Comparison of ENCODE assay signal across 12 cellular contexts in genomic region chr2:69291004-69291650, GRCh38.
DNase-seq lines count a peak whose midpoint lies in the region; ATAC-seq and TF ChIP-seq lines count a peak whose summit lies in the region.
"Had no signal": no experiment of that assay in that cellular context is flagged by ENCODE, and none has a peak within 500 bp of the region (broad histone marks: within the 10 kb centered on the region; RNA-seq: fewer than 3 reads in every experiment).

No MANE protein-coding gene starts in this region.

- H3K27me3 Mint-ChIP-seq in type B pancreatic cell: peaks cover 4% of the 10 kb centered on the region
- H3K27me3 Mint-ChIP-seq: activated naive CD8-positive, alpha-beta T cell treated with anti-CD3 and anti-CD28 coated beads for 36 hours had no signal

- peaks cover 5% of the 10 kb centered on the region for H3K4me1 Mint-ChIP-seq in type B pancreatic cell (ENCODE audit: unreplicated experiment)
- H3K4me1 Mint-ChIP-seq: activated naive CD8-positive, alpha-beta T cell treated with anti-CD3 and anti-CD28 coated beads for 36 hours; immature natural killer cell had no signal

- no peaks in the 10 kb centered on the region for H3K4me1 ChIP-seq in upper lobe of right lung

- no peaks in the 10 kb centered on the region for H3K9me3 Mint-ChIP-seq in type B pancreatic cell
- H3K9me3 Mint-ChIP-seq: activated naive CD8-positive, alpha-beta T cell treated with anti-CD3 and anti-CD28 coated beads for 36 hours; immature natural killer cell had no signal

- DNase-seq in M059J (ENCODE audit: low read depth): peak; percentile 38
- DNase-seq in brain microvascular endothelial cell: peak; percentile 45
- DNase-seq in kidney epithelial cell (ENCODE audit: low read depth): peak; percentile 58
- DNase-seq in type B pancreatic cell (ENCODE audit: extremely low spot score, unreplicated experiment): no peak
- DNase-seq in upper lobe of right lung: no peak
- DNase-seq in putamen (ENCODE audit: low spot score): no peak
- DNase-seq in cortex of kidney (lab: John Stamatoyannopoulos, UW): no peak
- DNase-seq: activated naive CD8-positive, alpha-beta T cell treated with anti-CD3 and anti-CD28 coated beads for 36 hours; immature natural killer cell; KG1; NCI-H2107; stimulated activated naive CD4-positive, alpha-beta T cell treated with Interleukin-2 at 50 U/mL for 16 hours had no signal

- H3K27me3 ChIP-seq in brain microvascular endothelial cell (replicated peaks): no peaks in the 10 kb centered on the region
- H3K27me3 ChIP-seq in kidney epithelial cell (ENCODE audit: control insufficient read depth, insufficient read depth, low read length): no peaks in the 10 kb centered on the region
- no peaks in the 10 kb centered on the region for H3K27me3 ChIP-seq in upper lobe of right lung

- H3K4me3 ChIP-seq in brain microvascular endothelial cell (ENCODE audit: low read depth, low read length): no peak overlapping the region
- H3K4me3 ChIP-seq in kidney epithelial cell (ENCODE audit: low read depth, low read length): no peak overlapping the region
- no peak overlapping the region for H3K4me3 ChIP-seq in upper lobe of right lung

- peak overlapping the region; percentile 22 for H3K27ac Mint-ChIP-seq in type B pancreatic cell
- H3K27ac Mint-ChIP-seq: activated naive CD8-positive, alpha-beta T cell treated with anti-CD3 and anti-CD28 coated beads for 36 hours; immature natural killer cell had no signal

- TF ChIP-seq CTCF in brain microvascular endothelial cell (IDR thresholded peaks at IDR 0.05; ENCODE audit: low read depth, low read length, missing control alignments) (no peak), kidney epithelial cell (IDR thresholded peaks at IDR 0.05; ENCODE audit: insufficient read depth, low read length, poor library complexity, severe bottlenecking) (no peak), type B pancreatic cell (conservative IDR thresholded peaks at IDR 0.05) (no peak), upper lobe of right lung (IDR thresholded peaks at IDR 0.05) (no peak)

- ATAC-seq in upper lobe of right lung: no peak

- no peak overlapping the region for H3K4me3 Mint-ChIP-seq in type B pancreatic cell
- H3K4me3 Mint-ChIP-seq: activated naive CD8-positive, alpha-beta T cell treated with anti-CD3 and anti-CD28 coated beads for 36 hours; immature natural killer cell had no signal

- no peaks in the 10 kb centered on the region for H3K9me3 ChIP-seq in upper lobe of right lung

- no peaks in the 10 kb centered on the region for H3K36me3 ChIP-seq in brain microvascular endothelial cell (replicated peaks)
- H3K36me3 ChIP-seq in kidney epithelial cell (ENCODE audit: control insufficient read depth, insufficient read depth, low read length): no peaks in the 10 kb centered on the region
- no peaks in the 10 kb centered on the region for H3K36me3 ChIP-seq in upper lobe of right lung

- H3K27ac ChIP-seq in brain microvascular endothelial cell (no peak overlapping the region), upper lobe of right lung (no peak overlapping the region)

- intact Hi-C loops in upper lobe of right lung (cut with DNase I): no loop called here

- no peaks in the 10 kb centered on the region for H3K36me3 Mint-ChIP-seq in type B pancreatic cell
- H3K36me3 Mint-ChIP-seq: activated naive CD8-positive, alpha-beta T cell treated with anti-CD3 and anti-CD28 coated beads for 36 hours; immature natural killer cell had no signal

- in situ Hi-C loops in brain microvascular endothelial cell (cut with HindIII; ENCODE audit: low pct_ligation_motif_present, low sequenced_read_pairs): loop anchor here (25.0 kb wide), 1 partner anchor 279 kb away; the partner anchor contains the start of gene ANTXR1

Comparison
In these comparisons a context has a peak if more than half of its experiments do, and no peak if none do; other contexts are left out.
1. DNase-seq: peak in M059J (single experiment), brain microvascular endothelial cell (single experiment) and kidney epithelial cell (single experiment); none in type B pancreatic cell (single experiment), upper lobe of right lung (single experiment), putamen (single experiment) and cortex of kidney (single experiment).